Comparison of ENCODE assay signal across 7 cellular contexts in the genomic region with DNA sequence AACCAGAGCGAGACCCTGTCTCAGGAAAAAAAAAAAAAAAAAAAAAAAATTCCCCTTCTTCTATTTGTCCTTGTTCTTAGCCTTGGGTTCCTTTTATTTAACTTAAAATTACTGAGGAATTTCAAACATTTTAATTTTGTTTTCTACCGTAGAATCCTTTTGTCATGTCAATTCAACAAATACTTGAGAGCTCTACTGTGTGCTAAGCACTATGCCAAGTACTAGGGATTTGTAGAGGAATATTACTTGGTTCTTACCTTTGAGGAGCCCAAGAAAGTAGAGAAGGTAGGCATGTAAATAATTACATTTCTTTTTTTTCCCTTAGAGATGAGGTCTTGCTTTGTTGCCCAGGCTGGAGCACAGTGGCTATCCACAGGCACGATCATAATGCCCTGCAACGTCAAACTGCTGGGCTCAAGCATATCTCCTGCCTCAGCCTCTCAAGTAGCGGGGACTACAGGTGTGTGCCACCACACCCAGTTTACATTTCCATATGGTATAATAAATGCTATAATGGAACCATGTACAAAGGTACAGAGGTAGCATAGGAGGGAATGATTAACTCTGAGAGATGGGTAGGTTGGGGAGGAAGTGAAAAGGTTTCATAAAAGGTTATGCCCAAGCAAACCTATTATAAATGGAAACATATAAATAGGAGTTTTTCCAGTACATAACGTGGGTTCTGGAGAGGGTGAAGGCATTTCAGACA.
"Had no signal": no experiment of that assay in that cellular context is flagged by ENCODE, and none has a peak within 500 bp of the region (broad histone marks: within the 10 kb centered on the region; RNA-seq: fewer than 3 reads in every experiment).

No MANE protein-coding gene starts in this region.

- H3K4me1 Mint-ChIP-seq: IgD-negative memory B cell had no signal

- H3K27ac ChIP-seq: HL-60 had no signal

- FAIRE-seq: H54, HepG2 had no signal

- ATAC-seq: HepG2 had no signal

- H3K9me3 Mint-ChIP-seq: H9, IgD-negative memory B cell had no signal

- DNase-seq: GOT3, H9, HCEC 1CT had no signal

- H3K36me3 Mint-ChIP-seq: IgD-negative memory B cell had no signal

- H3K27ac Mint-ChIP-seq: IgD-negative memory B cell had no signal

- H3K4me3 Mint-ChIP-seq: H9, IgD-negative memory B cell had no signal
